23 cellular contexts compared by ENCODE assay signal in the genomic region with DNA sequence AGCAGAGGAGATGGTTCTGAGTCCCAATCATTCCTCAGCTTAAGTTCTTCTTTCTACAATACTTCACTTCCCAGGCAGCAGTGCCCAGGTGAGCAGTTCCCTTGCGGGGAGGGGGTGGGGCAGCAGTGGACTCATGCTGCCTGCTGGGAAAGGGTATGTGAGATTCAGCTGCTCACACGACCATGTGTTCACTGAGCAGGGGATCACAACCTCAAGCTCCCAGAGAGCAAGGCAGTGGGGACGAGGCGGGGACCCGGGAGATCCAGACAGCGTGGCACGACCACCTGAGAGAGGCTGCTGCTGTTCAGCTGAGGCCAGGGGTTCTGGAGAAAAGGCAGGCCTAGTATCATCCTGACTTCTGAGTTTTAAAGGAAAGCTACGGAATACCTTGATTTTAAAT.
DNase-seq lines count a peak whose midpoint lies in the region; ATAC-seq and TF ChIP-seq lines count a peak whose summit lies in the region.
"Had no signal": no experiment of that assay in that cellular context is flagged by ENCODE, and none has a peak within 500 bp of the region (broad histone marks: within the 10 kb centered on the region; RNA-seq: fewer than 3 reads in every experiment).

No MANE protein-coding gene starts in this region.

- H3K4me1 ChIP-seq in left ventricle myocardium inferior (peaks cover 45% of the 10 kb centered on the region), aorta (ENCODE audit: control insufficient read depth in 1 of 2, insufficient read depth in 2 of 2, low read length in 2 of 2) (no peaks in the 10 kb centered on the region)
- H3K4me1 ChIP-seq: SJCRH30, thyroid gland had no signal

- DNase-seq in left cardiac atrium (peak; percentile 9), left ventricle myocardium inferior (no peak), RWPE1 (ENCODE audit: low spot score) (no peak), aorta (peak; percentile 24 to 56)
- no peak for DNase-seq in activated CD4-positive, alpha-beta T cell treated with anti-CD3 and anti-CD28 coated beads, Interleukin-2, amount 50 U/mL, for 48 hours
- DNase-seq: CD4-positive, CD25-positive, alpha-beta regulatory T cell; DMS153; GDM1; immature natural killer cell; NCI-H1048; NCI-H2029; NCI-H226; OCI-M1; SJCRH30; stimulated activated CD4-positive, alpha-beta T cell treated with anti-CD3 and anti-CD28 coated beads, Interleukin-4, amount 100 ng/mL, for 1 hour; T-cell; thyroid gland had no signal

- H3K4me1 Mint-ChIP-seq in nephron = peaks cover 34% of the 10 kb centered on the region

- peak overlapping the region in 2 of 3 experiments; percentile 16 to 54 for H3K27ac Mint-ChIP-seq in nephron
- H3K27ac Mint-ChIP-seq: immature natural killer cell, T-cell had no signal

- H3K36me3 ChIP-seq in left ventricle myocardium inferior = no peaks in the 10 kb centered on the region
- H3K36me3 ChIP-seq in aorta (ENCODE audit: control insufficient read depth in 1 of 2, insufficient read depth in 2 of 2, low read length in 1 of 2) = no peaks in the 10 kb centered on the region
- H3K36me3 ChIP-seq: SJCRH30, thyroid gland had no signal

- POLR2A ChIA-PET in RWPE1 (lab: Yijun Ruan, JAX; ENCODE audit: low non-redundant PET) = no interaction called here

- H3K9me3 Mint-ChIP-seq in nephron = no peaks in the 10 kb centered on the region
- H3K9me3 Mint-ChIP-seq: activated naive CD4-positive, alpha-beta T cell treated with anti-CD3 and anti-CD28 coated beads, Interleukin-2, amount 50 U/mL, for 72 hours; CD4-positive, CD25-positive, alpha-beta regulatory T cell; immature natural killer cell; stimulated activated naive CD8-positive, alpha-beta T cell treated with anti-CD3 and anti-CD28 coated beads, Interleukin-15, Interleukin-2, amounts not matched to agents 100 ng/mL and 50 ng/mL, for 24 hours; T-cell had no signal

- 96% methylated on average over 8 of the region's 8 CpGs for WGBS in aorta, 2 donors

- no peak overlapping the region for H3K4me3 Mint-ChIP-seq in nephron
- H3K4me3 Mint-ChIP-seq: CD4-positive, CD25-positive, alpha-beta regulatory T cell; immature natural killer cell; stimulated activated naive CD8-positive, alpha-beta T cell treated with anti-CD3 and anti-CD28 coated beads, Interleukin-15, Interleukin-2, amounts not matched to agents 100 ng/mL and 50 ng/mL, for 24 hours; T-cell had no signal

- H3K36me3 Mint-ChIP-seq in nephron (ENCODE audit: low read depth) = no peaks in the 10 kb centered on the region
- H3K36me3 Mint-ChIP-seq: activated naive CD4-positive, alpha-beta T cell treated with anti-CD3 and anti-CD28 coated beads, Interleukin-2, amount 50 U/mL, for 72 hours; CD4-positive, CD25-positive, alpha-beta regulatory T cell; immature natural killer cell; T-cell had no signal

- no peak overlapping the region for H3K4me3 ChIP-seq in left ventricle myocardium inferior
- no peak overlapping the region for H3K4me3 ChIP-seq in aorta (ENCODE audit: low read length in 2 of 2)
- H3K4me3 ChIP-seq: SJCRH30, thyroid gland had no signal

- H3K27ac ChIP-seq in left ventricle myocardium inferior (replicated peaks) = no peak overlapping the region
- peak overlapping the region; percentile 35; the same call in 1 of the 2 replicates for H3K27ac ChIP-seq in RWPE1
- no peak overlapping the region for H3K27ac ChIP-seq in aorta (ENCODE audit: low read depth in 1 of 2, low read length in 2 of 2)
- H3K27ac ChIP-seq: epithelial cell of prostate, SJCRH30, thyroid gland had no signal

- H3K27me3 Mint-ChIP-seq in nephron (ENCODE audit: low read depth) = peaks cover 11% of the 10 kb centered on the region
- H3K27me3 Mint-ChIP-seq: CD4-positive, CD25-positive, alpha-beta regulatory T cell; stimulated activated naive CD8-positive, alpha-beta T cell treated with anti-CD3 and anti-CD28 coated beads, Interleukin-15, Interleukin-2, amounts not matched to agents 100 ng/mL and 50 ng/mL, for 24 hours; T-cell had no signal

- CTCF ChIA-PET in RWPE1 (lab: Yijun Ruan, JAX) = no interaction called here

- intact Hi-C loops in left cardiac atrium (cut with DNase I) (loop anchor here (10.0 kb wide), 1 partner anchor 100 kb away; no protein-coding TSS in a partner anchor), left ventricle myocardium inferior (cut with micrococcal nuclease) (no loop called here), aorta (cut with DNase I) (loop anchor here in 1 of 2 donors (5.0 kb wide), 1 partner anchor 158 kb away; no protein-coding TSS in a partner anchor)

- ATAC-seq in left cardiac atrium (no peak), aorta (ENCODE audit: low FRiP score) (no peak), HG02610 (IDR thresholded peaks at IDR 0.05; ENCODE audit: unreplicated experiment) (no peak), HG03571 (IDR thresholded peaks at IDR 0.05; ENCODE audit: unreplicated experiment) (no peak)
- ATAC-seq: activated naive CD4-positive, alpha-beta T cell treated with anti-CD3 and anti-CD28 coated beads, Interleukin-2, amount 50 U/mL, for 72 hours; T-cell had no signal

- TF ChIP-seq CTCF in left ventricle myocardium inferior (IDR thresholded peaks at IDR 0.05; ENCODE audit: borderline replicate concordance) (no peak), RWPE1 (conservative IDR thresholded peaks at IDR 0.05; ENCODE audit: low read depth) (no peak), nephron (IDR thresholded peaks at IDR 0.05; ENCODE audit: unreplicated experiment in 3 of 3) (no peak)

- no peaks in the 10 kb centered on the region for H3K9me3 ChIP-seq in left ventricle myocardium inferior (replicated peaks)
- no peaks in the 10 kb centered on the region for H3K9me3 ChIP-seq in aorta (ENCODE audit: control insufficient read depth, low read length)
- H3K9me3 ChIP-seq: SJCRH30, thyroid gland had no signal

- no peaks in the 10 kb centered on the region for H3K27me3 ChIP-seq in left ventricle myocardium inferior (ENCODE audit: low read depth)
- H3K27me3 ChIP-seq in aorta (ENCODE audit: control insufficient read depth in 1 of 2, insufficient read depth in 2 of 2, low read length in 1 of 2) = no peaks in the 10 kb centered on the region
- H3K27me3 ChIP-seq: SJCRH30, thyroid gland had no signal

Comparison
In these comparisons a context has a peak if more than half of its experiments do, and no peak if none do; other contexts are left out.
1. DNase-seq: peak in left cardiac atrium (single experiment) and aorta (2 of 2); none in left ventricle myocardium inferior (single experiment), RWPE1 (single experiment) and activated CD4-positive, alpha-beta T cell treated with anti-CD3 and anti-CD28 coated beads, Interleukin-2, amount 50 U/mL, for 48 hours (0 of 2).